ENCODE assay signal across 29 cellular contexts in genomic region chr2:149739880-149740265, GRCh38.
DNase-seq lines count a peak whose midpoint lies in the region; ATAC-seq, FAIRE-seq and TF ChIP-seq lines count a peak whose summit lies in the region.
"Had no signal": no experiment of that assay in that cellular context is flagged by ENCODE, and none has a peak within 500 bp of the region (broad histone marks: within the 10 kb centered on the region; RNA-seq: fewer than 3 reads in every experiment).

No MANE protein-coding gene starts in this region.

- H3K4me2 ChIP-seq in IMR-90 (ENCODE audit: low read depth, low read length) (no peak overlapping the region), astrocyte (ENCODE audit: low read length) (no peak overlapping the region)

- H3K9ac ChIP-seq in IMR-90 (ENCODE audit: low read depth, low read length) (no peak overlapping the region), astrocyte (ENCODE audit: low read length) (no peak overlapping the region)

- DNase-seq in EH (ENCODE audit: low read depth), result peak; percentile 29
- no peak for DNase-seq in IMR-90
- DNase-seq in astrocyte (ENCODE audit: low read depth), result no peak
- peak; percentile 42 for DNase-seq in fibroblast of gingiva (ENCODE audit: low read depth)
- DNase-seq in T-helper 1 cell, result no peak
- DNase-seq in stimulated activated naive B cell treated with anti-CD40 and anti-IgM and Interleukin-4, amounts not matched to agents 10 μg/mL and 1 μg/mL and 100 μg/mL, for 72 hours, result no peak
- no peak for DNase-seq in AG08396 (ENCODE audit: low spot score)
- DNase-seq: BE2C; Calu3; DMS153; DND-41; GOT3; Kasumi-1; MV-4-11; NCI-H1105; NCI-H1930; NCI-H2107; NCI-H446; NCI-H524 treated with DMSO at 0.1 percent for 48 hours; NCI-H82; NK-92 treated with Interleukin-12 subunit alpha and Interleukin-12 subunit beta, amount 100 ng/mL, for 24 hours; PC-3; SJCRH30; T-cell had no signal

- WGBS in IMR-90 (ENCODE audit: extremely low coverage in 2 of 2, insufficient read length in 1 of 2), 2 experiments, result no CpG with 5 or more reads among the region's 4 CpGs

- H3K9me1 ChIP-seq in IMR-90 (ENCODE audit: insufficient read depth, low read length), result peaks cover 4% of the 10 kb centered on the region; the same call in 1 of the 2 replicates

- H4K8ac ChIP-seq in IMR-90 (ENCODE audit: low read depth in 2 of 2, low read length in 2 of 2), result peak overlapping the region in 1 of 2 experiments; percentile 18; a peak in 2 of 4 replicates

- H2BK5ac ChIP-seq in IMR-90 (ENCODE audit: low read depth, low read length, poor library complexity, severe bottlenecking), result peak overlapping the region; percentile 31

- H3K27me3 ChIP-seq in IMR-90 (ENCODE audit: control insufficient read depth, insufficient read depth, low read length), result no peaks in the 10 kb centered on the region
- H3K27me3 ChIP-seq in astrocyte (ENCODE audit: insufficient read depth, low read length), result no peaks in the 10 kb centered on the region
- H3K27me3 ChIP-seq: BE2C, SJCRH30 had no signal

- H3K27ac ChIP-seq in IMR-90 (ENCODE audit: insufficient read depth, low read length), result no peak overlapping the region; the same call in 1 of the 2 replicates
- H3K27ac ChIP-seq in astrocyte (ENCODE audit: low read depth, low read length), result no peak overlapping the region
- H3K27ac ChIP-seq: SJCRH30 had no signal

- H3K36me3 Mint-ChIP-seq in astrocyte (ENCODE audit: low read depth, unreplicated experiment), result no peaks in the 10 kb centered on the region
- no peaks in the 10 kb centered on the region for H3K36me3 Mint-ChIP-seq in stimulated activated naive B cell treated with anti-CD40 and anti-IgM and Interleukin-4, amounts not matched to agents 10 μg/mL and 1 μg/mL and 100 μg/mL, for 72 hours
- H3K36me3 Mint-ChIP-seq: CD14-positive monocyte, T-cell had no signal

- CTCF ChIA-PET in IMR-90 (lab: Yijun Ruan, JAX), result no interaction called here

- no peak overlapping the region for H2AFZ ChIP-seq in IMR-90 (replicated peaks; ENCODE audit: low read length, poor library complexity)
- H2AFZ ChIP-seq in astrocyte (ENCODE audit: low read depth, low read length), result no peak overlapping the region

- no peak for TF ChIP-seq RAD21 in IMR-90 (IDR thresholded peaks at IDR 0.05; ENCODE audit: low read length)

- peaks cover 36% of the 10 kb centered on the region for H3K4me1 Mint-ChIP-seq in astrocyte (ENCODE audit: low read depth, unreplicated experiment)
- H3K4me1 Mint-ChIP-seq in stimulated activated naive B cell treated with anti-CD40 and anti-IgM and Interleukin-4, amounts not matched to agents 10 μg/mL and 1 μg/mL and 100 μg/mL, for 72 hours, result no peaks in the 10 kb centered on the region
- H3K4me1 Mint-ChIP-seq: CD14-positive monocyte, T-cell had no signal

- H3K4me3 Mint-ChIP-seq in astrocyte (ENCODE audit: unreplicated experiment), result no peak overlapping the region
- H3K4me3 Mint-ChIP-seq in stimulated activated naive B cell treated with anti-CD40 and anti-IgM and Interleukin-4, amounts not matched to agents 10 μg/mL and 1 μg/mL and 100 μg/mL, for 72 hours, result no peak overlapping the region
- H3K4me3 Mint-ChIP-seq: CD14-positive monocyte, T-cell had no signal

- dilution Hi-C loops in IMR-90 (cut with HindIII; ENCODE audit: low sequenced_read_pairs, unreplicated experiment), result no loop called here

- H3K9me3 ChIP-seq in IMR-90 (ENCODE audit: control insufficient read depth, insufficient read depth, low read length) (0 out of 2 replicates have a peak, but pooled peaks cover 2% of the 10 kb centered on the region), astrocyte (ENCODE audit: insufficient read depth, low read depth, low read length) (peaks cover 3% of the 10 kb centered on the region)
- H3K9me3 ChIP-seq: BE2C, HAP-1, SJCRH30 had no signal

- no peaks in the 10 kb centered on the region for H3K79me2 ChIP-seq in astrocyte (ENCODE audit: insufficient read depth, low read length)

- peak overlapping the region; percentile 47; the same call in 1 of the 2 replicates for H3K14ac ChIP-seq in IMR-90 (replicated peaks; ENCODE audit: low read depth, low read length)

- no TSS peak for BruUV-seq in IMR-90 (replicated peaks; lab: Mats Ljungman, UMichigan)

- peak overlapping the region; percentile 91; the same call in 1 of the 2 replicates for H2BK20ac ChIP-seq in IMR-90 (ENCODE audit: low read depth, low read length)

- no peak overlapping the region; the same call in 1 of the 2 replicates for H4K5ac ChIP-seq in IMR-90 (ENCODE audit: low read depth, low read length)

- no peak overlapping the region for H3K4me3 ChIP-seq in IMR-90 (ENCODE audit: insufficient read depth, low read depth, low read length)
- H3K4me3 ChIP-seq in astrocyte (ENCODE audit: insufficient read depth, low read depth, low read length), result no peak overlapping the region
- H3K4me3 ChIP-seq: HAP-1, SJCRH30 had no signal

- peaks cover 6% of the 10 kb centered on the region for H3K9me3 Mint-ChIP-seq in astrocyte (ENCODE audit: unreplicated experiment)
- H3K9me3 Mint-ChIP-seq in stimulated activated naive B cell treated with anti-CD40 and anti-IgM and Interleukin-4, amounts not matched to agents 10 μg/mL and 1 μg/mL and 100 μg/mL, for 72 hours, result no peaks in the 10 kb centered on the region
- H3K9me3 Mint-ChIP-seq: T-cell had no signal

- no peak overlapping the region for H2AK9ac ChIP-seq in IMR-90 (replicated peaks; ENCODE audit: low read depth, low read length, poor library complexity)

- intact Hi-C loops in IMR-90 (cut with micrococcal nuclease), result loop anchor here (5.0 to 10.0 kb wide), 4 partner anchors 143 to 1495 kb away; no protein-coding TSS in a partner anchor

- H2BK120ac ChIP-seq in IMR-90 (ENCODE audit: low read depth, low read length), result peak overlapping the region; percentile 83; the same call in 1 of the 2 replicates

- H2BK15ac ChIP-seq in IMR-90 (ENCODE audit: low read depth, low read length), result peak overlapping the region; percentile 98; the same call in 1 of the 3 replicates

- peak overlapping the region; percentile 84; the same call in 1 of the 2 replicates for H3K18ac ChIP-seq in IMR-90 (ENCODE audit: low read depth, low read length)

- TF ChIP-seq CTCF in IMR-90 (conservative IDR thresholded peaks at IDR 0.05; ENCODE audit: low read depth, low read length) (no peak), astrocyte (IDR thresholded peaks at IDR 0.05; ENCODE audit: insufficient read depth, low read depth, low read length) (no peak)

- H2AK5ac ChIP-seq in IMR-90 (ENCODE audit: low read depth, low read length), result no peak overlapping the region; the same call in 1 of the 2 replicates

- no peak overlapping the region for H3K56ac ChIP-seq in IMR-90 (ENCODE audit: extremely low read depth, insufficient read depth, low read length)

- in situ Hi-C loops in IMR-90 (cut with MboI; ENCODE audit: low sequenced_read_pairs), result loop anchor here (25.0 kb wide), 1 partner anchor 722 kb away; no protein-coding TSS in a partner anchor

- POLR2A ChIA-PET in IMR-90 (lab: Charles Lee; ENCODE audit: unreplicated experiment), result no interaction called here

- no peaks in the 10 kb centered on the region for H4K20me1 ChIP-seq in IMR-90 (ENCODE audit: insufficient read depth, low read length)
- no peaks in the 10 kb centered on the region for H4K20me1 ChIP-seq in astrocyte (ENCODE audit: insufficient read depth, low read length)

- ATAC-seq in IMR-90 (ENCODE audit: low read depth), result no peak
- no peak for ATAC-seq in HG03139 (IDR thresholded peaks at IDR 0.05; ENCODE audit: unreplicated experiment)
- ATAC-seq in stimulated activated naive B cell treated with anti-CD40 and anti-IgM and Interleukin-4, amounts not matched to agents 10 μg/mL and 1 μg/mL and 100 μg/mL, for 72 hours (replicated peaks), result no peak
- ATAC-seq: PC-3, Right ventricle myocardium inferior, T-cell had no signal

- H4K91ac ChIP-seq in IMR-90 (ENCODE audit: insufficient read depth, low read depth, low read length), result 0 out of 2 replicates have a peak overlapping the region, but pooled peaks have one; percentile 84

- H3K27ac Mint-ChIP-seq in astrocyte (ENCODE audit: unreplicated experiment), result no peak overlapping the region
- no peak overlapping the region for H3K27ac Mint-ChIP-seq in stimulated activated naive B cell treated with anti-CD40 and anti-IgM and Interleukin-4, amounts not matched to agents 10 μg/mL and 1 μg/mL and 100 μg/mL, for 72 hours
- H3K27ac Mint-ChIP-seq: CD14-positive monocyte, T-cell had no signal

- no peaks in the 10 kb centered on the region for H3K27me3 Mint-ChIP-seq in astrocyte (ENCODE audit: low read depth, unreplicated experiment)
- H3K27me3 Mint-ChIP-seq in stimulated activated naive B cell treated with anti-CD40 and anti-IgM and Interleukin-4, amounts not matched to agents 10 μg/mL and 1 μg/mL and 100 μg/mL, for 72 hours, result no peaks in the 10 kb centered on the region
- H3K27me3 Mint-ChIP-seq: T-cell had no signal

- no peak for TF ChIP-seq POLR2A in IMR-90 (IDR thresholded peaks at IDR 0.05; ENCODE audit: low read depth, low read length)

- no peak overlapping the region for H3K4ac ChIP-seq in IMR-90 (ENCODE audit: low read depth, low read length)

- H3K79me1 ChIP-seq in IMR-90 (ENCODE audit: low read depth in 1 of 2, low read length in 2 of 2), result peaks cover 0 to 8% of the 10 kb centered on the region in 2 experiments; a peak in 1 of 4 replicates

- peak; percentile 20 for FAIRE-seq in astrocyte (lab: Jason Lieb, UNC)
- FAIRE-seq: GM18507 had no signal

- no peak overlapping the region for H3K23ac ChIP-seq in IMR-90 (ENCODE audit: low read depth, low read length)

- H3K4me1 ChIP-seq in IMR-90 (ENCODE audit: control insufficient read depth, insufficient read depth, low read length), result peaks cover 28% of the 10 kb centered on the region
- H3K4me1 ChIP-seq in astrocyte (ENCODE audit: insufficient read depth, low read length), result peaks cover 32% of the 10 kb centered on the region
- H3K4me1 ChIP-seq: BE2C had no signal

- H3K36me3 ChIP-seq in IMR-90 (ENCODE audit: control insufficient read depth, insufficient read depth, low read length) (no peaks in the 10 kb centered on the region), astrocyte (ENCODE audit: insufficient read depth, low read length) (no peaks in the 10 kb centered on the region)
- H3K36me3 ChIP-seq: BE2C, HAP-1, SJCRH30 had no signal

TF ChIP-seq in IMR-90, 13 proteins besides CTCF, POLR2A, EP300 and RAD21:
- TF ChIP-seq NFE2L2 (IDR thresholded peaks at IDR 0.05; ENCODE audit: low read depth, low read length), result peak; percentile 72
- no peak for TF ChIP-seq MAZ (IDR thresholded peaks at IDR 0.05; ENCODE audit: borderline replicate concordance, low read depth, low read length)
- TF ChIP-seq MAFK (IDR thresholded peaks at IDR 0.05; ENCODE audit: low read depth, low read length), result peak; percentile 26; the same call in 1 of the 2 replicates
- TF ChIP-seq CHD1 (IDR thresholded peaks at IDR 0.05; ENCODE audit: low read depth, low read length), result no peak

Comparison
In these comparisons a context has a peak if more than half of its experiments do, and no peak if none do; other contexts are left out.
1. DNase-seq: peak in EH (single experiment) and fibroblast of gingiva (single experiment); none in IMR-90 (single experiment), astrocyte (single experiment), T-helper 1 cell (0 of 5), stimulated activated naive B cell treated with anti-CD40 and anti-IgM and Interleukin-4, amounts not matched to agents 10 μg/mL and 1 μg/mL and 100 μg/mL, for 72 hours (single experiment) and AG08396 (single experiment).